Comparison of ENCODE assay signal across 16 cellular contexts in genomic region chr4:22187203-22187835, GRCh38.
DNase-seq lines count a peak whose midpoint lies in the region; ATAC-seq and TF ChIP-seq lines count a peak whose summit lies in the region.
"Had no signal": no experiment of that assay in that cellular context is flagged by ENCODE, and none has a peak within 500 bp of the region (broad histone marks: within the 10 kb centered on the region; RNA-seq: fewer than 3 reads in every experiment).

No MANE protein-coding gene starts in this region.

- 87% methylated on average over 3 of the region's 3 CpGs for WGBS in mammary epithelial cell (ENCODE audit: low coverage, missing lambda C conversion rate)

- H2AFZ ChIP-seq in mammary epithelial cell (ENCODE audit: low read depth, low read length) (no peak overlapping the region), neural cell (ENCODE audit: low read depth, low read length) (no peak overlapping the region)

- H3K27me3 ChIP-seq in mammary epithelial cell (ENCODE audit: insufficient read depth, low read length) (no peaks in the 10 kb centered on the region), neural cell (ENCODE audit: insufficient read depth, low read depth, low read length) (no peaks in the 10 kb centered on the region)
- H3K27me3 ChIP-seq: SJCRH30 had no signal

- H3K4me2 ChIP-seq in mammary epithelial cell (ENCODE audit: insufficient read depth, low read depth, low read length) = peak overlapping the region; percentile 44
- H3K4me2 ChIP-seq in neural cell (ENCODE audit: low read length) = peak overlapping the region; percentile 39

- in situ Hi-C loops in mammary epithelial cell (cut with MboI; ENCODE audit: low sequenced_read_pairs in 2 of 2) = no loop called here

- H3K36me3 ChIP-seq in mammary epithelial cell (ENCODE audit: insufficient read depth, low read length) (no peaks in the 10 kb centered on the region), neural cell (ENCODE audit: insufficient read depth, low read length) (no peaks in the 10 kb centered on the region)
- H3K36me3 ChIP-seq: HAP-1, SJCRH30 had no signal

- H4K20me1 ChIP-seq in mammary epithelial cell (ENCODE audit: insufficient read depth, low read length) = no peaks in the 10 kb centered on the region
- no peaks in the 10 kb centered on the region for H4K20me1 ChIP-seq in neural cell (ENCODE audit: insufficient read depth)

- no peaks in the 10 kb centered on the region for H3K9me2 ChIP-seq in neural cell (ENCODE audit: insufficient read depth, low read length)

- no peaks in the 10 kb centered on the region for H3K79me2 ChIP-seq in mammary epithelial cell (ENCODE audit: insufficient read depth, low read length)
- no peaks in the 10 kb centered on the region for H3K79me2 ChIP-seq in neural cell (replicated peaks; ENCODE audit: insufficient read depth, low read length)

- BruUV-seq in mammary epithelial cell (replicated peaks; lab: Mats Ljungman, UMichigan) = no TSS peak

- H3F3A ChIP-seq in neural cell (ENCODE audit: insufficient read depth, low read length, poor library complexity, severe bottlenecking) = peaks cover 14% of the 10 kb centered on the region

- H3K9ac ChIP-seq in mammary epithelial cell (ENCODE audit: insufficient read depth, low read length) (no peak overlapping the region), neural cell (ENCODE audit: low read length) (no peak overlapping the region)

- no peak overlapping the region for H3K27ac ChIP-seq in mammary epithelial cell (ENCODE audit: insufficient read depth, low read depth, low read length)
- peak overlapping the region; percentile 73 for H3K27ac ChIP-seq in neural cell (ENCODE audit: low read length)
- H3K27ac ChIP-seq: 22Rv1, SJCRH30 had no signal

- dilution Hi-C loops in mammary epithelial cell (cut with HindIII; ENCODE audit: low sequenced_read_pairs) = no loop called here

- CTCF ChIA-PET in mammary epithelial cell (lab: Charles Lee; ENCODE audit: low non-redundant PET) = no interaction called here

- intact Hi-C loops in mammary epithelial cell (cut with micrococcal nuclease) = no loop called here

- H3K4me3 ChIP-seq in mammary epithelial cell (replicated peaks in 1 of 3; ENCODE audit: insufficient read depth in 1 of 3, low read depth in 2 of 3, low read length in 3 of 3) = no peak overlapping the region
- H3K4me3 ChIP-seq in neural cell (ENCODE audit: low read length) = peak overlapping the region; percentile 8
- H3K4me3 ChIP-seq: HAP-1, SJCRH30 had no signal

- TF ChIP-seq EP300 in neural cell (conservative IDR thresholded peaks at IDR 0.05; ENCODE audit: poor library complexity, severe bottlenecking) = peak; percentile 93

- H3K9me3 ChIP-seq in mammary epithelial cell (replicated peaks; ENCODE audit: insufficient read depth, low read length) (no peaks in the 10 kb centered on the region), neural cell (ENCODE audit: low read length) (no peaks in the 10 kb centered on the region)
- H3K9me3 ChIP-seq: HAP-1, SJCRH30 had no signal

- TF ChIP-seq RAD21 in neural cell (conservative IDR thresholded peaks at IDR 0.05) = no peak

- peaks cover 22% of the 10 kb centered on the region for H3K4me1 ChIP-seq in mammary epithelial cell (ENCODE audit: insufficient read depth, low read length)
- H3K4me1 ChIP-seq: HAP-1, SJCRH30 had no signal

- TF ChIP-seq CTCF in mammary epithelial cell (conservative IDR thresholded peaks at IDR 0.05 in 1 of 2, IDR thresholded peaks at IDR 0.05 in 1 of 2; ENCODE audit: extremely low read depth in 1 of 2, insufficient read depth in 1 of 2, low read depth in 1 of 2, low read length in 2 of 2) = no peak
- no peak for TF ChIP-seq CTCF in neural cell (IDR thresholded peaks at IDR 0.05; ENCODE audit: poor library complexity, severe bottlenecking)

- DNase-seq in NCI-H1417 (lab: John Stamatoyannopoulos, UW) = peak in 2 of 3 experiments; percentile 18 to 65
- DNase-seq in NCI-H1417 treated with DMSO at 0.1 percent for 48 hours (lab: John Stamatoyannopoulos, UW) = no peak
- DNase-seq in NCI-H345 treated with DMSO at 0.1 percent for 48 hours (lab: John Stamatoyannopoulos, UW; ENCODE audit: unreplicated experiment) = peak; percentile 38
- DNase-seq in mammary epithelial cell = peak; percentile 71
- DNase-seq in HT-29 (ENCODE audit: low spot score) = no peak
- no peak for DNase-seq in MV-4-11 (lab: John Stamatoyannopoulos, UW)
- DNase-seq: Kasumi-1, NCI-H1105, NCI-H187 treated with DMSO at 0.1 percent for 48 hours, NCI-H446 treated with DMSO at 0.1 percent for 48 hours, NCI-H82, SJCRH30 had no signal

- no peak for ATAC-seq in GM19395 (IDR thresholded peaks at IDR 0.05; ENCODE audit: unreplicated experiment)

TF ChIP-seq in neural cell, 6 proteins besides CTCF, POLR2A, EP300 and RAD21:
- no peak for TF ChIP-seq SMC3 (conservative IDR thresholded peaks at IDR 0.05; ENCODE audit: poor library complexity)
- peak; percentile 79 for TF ChIP-seq POLR2AphosphoS5 (IDR thresholded peaks at IDR 0.05)

Comparison
In these comparisons a context has a peak if more than half of its experiments do, and no peak if none do; other contexts are left out.
1. DNase-seq: peak in NCI-H1417 (2 of 3), NCI-H345 treated with DMSO at 0.1 percent for 48 hours (single experiment) and mammary epithelial cell (single experiment); none in NCI-H1417 treated with DMSO at 0.1 percent for 48 hours (single experiment), HT-29 (single experiment) and MV-4-11 (single experiment).